ENCODE assay signal across 14 cellular contexts in genomic region chr14:91387996-91388395, GRCh38. TPM values are rescaled to one million over a fixed set of nuclear protein-coding genes. Genes with fewer than 3 reads are reported as not detected.
DNase-seq lines count a peak whose midpoint lies in the region; ATAC-seq, FAIRE-seq and TF ChIP-seq lines count a peak whose summit lies in the region.
"Had no signal": no experiment of that assay in that cellular context is flagged by ENCODE, and none has a peak within 500 bp of the region (broad histone marks: within the 10 kb centered on the region; RNA-seq: fewer than 3 reads in every experiment).

No MANE protein-coding gene starts in this region.

- POLR2A ChIA-PET in CD4-positive, alpha-beta memory T cell (lab: Charles Lee; ENCODE audit: partially characterized antibody): interaction anchor here (1.0 to 22.5 kb wide), 11 partner anchors 10 to 64 kb away, joined by 3 to 520 read pairs (median 10); partner anchors contain the start of gene CCDC88C

- no peak overlapping the region for H3K4me3 ChIP-seq in CD4-positive, alpha-beta memory T cell (ENCODE audit: low read length in 2 of 2)
- H3K4me3 ChIP-seq in astrocyte (ENCODE audit: insufficient read depth, low read depth, low read length) (no peak overlapping the region), osteoblast (ENCODE audit: insufficient read depth, low read length) (no peak overlapping the region)
- H3K4me3 ChIP-seq: cardiac muscle cell, GM23248 had no signal

- peak overlapping the region; percentile 83 to 96 (median 92) for H3K27ac Mint-ChIP-seq in CD4-positive, alpha-beta memory T cell
- peak overlapping the region; percentile 66 for H3K27ac Mint-ChIP-seq in astrocyte (ENCODE audit: unreplicated experiment)
- peak overlapping the region; percentile 96 to 98 for H3K27ac Mint-ChIP-seq in natural killer cell

- peak overlapping the region; percentile 56 for H3K27ac ChIP-seq in CD4-positive, alpha-beta memory T cell (ENCODE audit: low read depth, low read length)
- H3K27ac ChIP-seq in KOPT-K1 (ENCODE audit: low read depth, low read length, poor library complexity, severe bottlenecking) (peak overlapping the region; percentile 67), astrocyte (ENCODE audit: low read depth, low read length) (no peak overlapping the region), osteoblast (ENCODE audit: low read depth, low read length) (no peak overlapping the region)
- H3K27ac ChIP-seq: cardiac muscle cell, GM23248 had no signal

- H3K4me1 Mint-ChIP-seq in CD4-positive, alpha-beta memory T cell: peaks cover 68 to 97% (median 88%) of the 10 kb centered on the region in 4 donors
- H3K4me1 Mint-ChIP-seq in astrocyte (ENCODE audit: low read depth, unreplicated experiment) (peaks cover 22% of the 10 kb centered on the region), natural killer cell (peaks cover 77 to 89% of the 10 kb centered on the region in 2 donors)

- H2AFZ ChIP-seq in astrocyte (ENCODE audit: low read depth, low read length) (peak overlapping the region; percentile 63), osteoblast (ENCODE audit: low read length) (no peak overlapping the region)
- H2AFZ ChIP-seq: GM23248 had no signal

- no peaks in the 10 kb centered on the region for H3K27me3 ChIP-seq in CD4-positive, alpha-beta memory T cell (ENCODE audit: insufficient read depth, low read length)
- H3K27me3 ChIP-seq in astrocyte (ENCODE audit: insufficient read depth, low read length): peaks cover 20% of the 10 kb centered on the region
- no peaks in the 10 kb centered on the region for H3K27me3 ChIP-seq in osteoblast (ENCODE audit: insufficient read depth, low read length)

- H3K36me3 ChIP-seq in CD4-positive, alpha-beta memory T cell (ENCODE audit: insufficient read depth, low read length): peaks cover 5% of the 10 kb centered on the region
- peaks cover 18% of the 10 kb centered on the region for H3K36me3 ChIP-seq in KOPT-K1 (ENCODE audit: insufficient read depth, low read length)
- H3K36me3 ChIP-seq in astrocyte (ENCODE audit: insufficient read depth, low read length): no peaks in the 10 kb centered on the region
- H3K36me3 ChIP-seq in osteoblast (ENCODE audit: insufficient read depth, low read length): no peaks in the 10 kb centered on the region
- H3K36me3 ChIP-seq: cardiac muscle cell had no signal

- peaks cover 15 to 46% of the 10 kb centered on the region in 2 donors for H3K36me3 Mint-ChIP-seq in CD4-positive, alpha-beta memory T cell
- H3K36me3 Mint-ChIP-seq in astrocyte (ENCODE audit: low read depth, unreplicated experiment) (peaks cover 2% of the 10 kb centered on the region), natural killer cell (no peaks in the 10 kb centered on the region)

- H3K79me2 ChIP-seq in astrocyte (ENCODE audit: insufficient read depth, low read length) (no peaks in the 10 kb centered on the region), osteoblast (ENCODE audit: insufficient read depth, low read length) (no peaks in the 10 kb centered on the region)

- intact Hi-C loops in CD4-positive, alpha-beta memory T cell (cut with micrococcal nuclease): loop anchor here (2.0 kb wide), 1 partner anchor 13 kb away; no protein-coding TSS in a partner anchor
- intact Hi-C loops in natural killer cell (cut with micrococcal nuclease): loop anchor here (1.0 to 2.0 kb wide), 2 partner anchors 9 to 21 kb away; no protein-coding TSS in a partner anchor

- H3K9me3 ChIP-seq in CD4-positive, alpha-beta memory T cell (ENCODE audit: control insufficient read depth in 1 of 2, low read length in 2 of 2): no peaks in the 10 kb centered on the region
- no peaks in the 10 kb centered on the region for H3K9me3 ChIP-seq in KOPT-K1 (ENCODE audit: insufficient read depth, low read length, poor library complexity, severe bottlenecking)
- H3K9me3 ChIP-seq in astrocyte (ENCODE audit: insufficient read depth, low read depth, low read length): no peaks in the 10 kb centered on the region
- no peaks in the 10 kb centered on the region for H3K9me3 ChIP-seq in osteoblast (ENCODE audit: low read depth, low read length)

- ATAC-seq in natural killer cell: peak in 2 of 3 donors; percentile 7 to 22
- no peak for ATAC-seq in HG03097 (IDR thresholded peaks at IDR 0.05; ENCODE audit: low FRiP score, unreplicated experiment)
- ATAC-seq: HepG2 had no signal

- no peak overlapping the region for H3K4me2 ChIP-seq in astrocyte (ENCODE audit: low read length)
- H3K4me2 ChIP-seq in osteoblast (ENCODE audit: insufficient read depth, low read length): no peak overlapping the region

- H4K20me1 ChIP-seq in astrocyte (ENCODE audit: insufficient read depth, low read length) (no peaks in the 10 kb centered on the region), osteoblast (ENCODE audit: insufficient read depth, low read length) (no peaks in the 10 kb centered on the region)

- H3K9me3 Mint-ChIP-seq in CD4-positive, alpha-beta memory T cell: no peaks in the 10 kb centered on the region
- no peaks in the 10 kb centered on the region for H3K9me3 Mint-ChIP-seq in astrocyte (ENCODE audit: unreplicated experiment)
- no peaks in the 10 kb centered on the region for H3K9me3 Mint-ChIP-seq in natural killer cell

- no peaks in the 10 kb centered on the region for H3K27me3 Mint-ChIP-seq in CD4-positive, alpha-beta memory T cell
- H3K27me3 Mint-ChIP-seq in astrocyte (ENCODE audit: low read depth, unreplicated experiment) (peaks cover 6% of the 10 kb centered on the region), natural killer cell (ENCODE audit: low read depth in 2 of 2) (no peaks in the 10 kb centered on the region)

- H3K4me1 ChIP-seq in CD4-positive, alpha-beta memory T cell (ENCODE audit: insufficient read depth, low read length): peaks cover 100% of the 10 kb centered on the region
- H3K4me1 ChIP-seq in astrocyte (ENCODE audit: insufficient read depth, low read length) (peaks cover 4% of the 10 kb centered on the region), osteoblast (ENCODE audit: insufficient read depth, low read length) (no peaks in the 10 kb centered on the region)

- peak overlapping the region; percentile 53 to 79 (median 73) for H3K4me3 Mint-ChIP-seq in CD4-positive, alpha-beta memory T cell
- H3K4me3 Mint-ChIP-seq in astrocyte (ENCODE audit: unreplicated experiment): no peak overlapping the region
- H3K4me3 Mint-ChIP-seq in natural killer cell: peak overlapping the region; percentile 43

- DNase-seq in CD4-positive, alpha-beta memory T cell: no peak
- DNase-seq in astrocyte (ENCODE audit: low read depth) (no peak), natural killer cell (no peak), GOT3 (lab: John Stamatoyannopoulos, UW) (no peak), HuH-7 (ENCODE audit: low spot score) (no peak), osteoblast (ENCODE audit: insufficient read length, low spot score, missing footprints) (no peak)
- DNase-seq: COR-L47, GM23248, NCI-H1694 treated with DMSO at 0.1 percent for 48 hours, T1000 had no signal

- FAIRE-seq in astrocyte (lab: Jason Lieb, UNC): no peak
- FAIRE-seq: HepG2 had no signal

- no peak overlapping the region for H3K9ac ChIP-seq in astrocyte (ENCODE audit: low read length)
- H3K9ac ChIP-seq: GM23248 had no signal

- TF ChIP-seq CTCF in astrocyte (IDR thresholded peaks at IDR 0.05; ENCODE audit: insufficient read depth, low read depth, low read length) (no peak), natural killer cell (IDR thresholded peaks at IDR 0.05) (no peak), osteoblast (IDR thresholded peaks at IDR 0.05; ENCODE audit: extremely low read depth, low read depth, low read length) (no peak)

- CTCF ChIA-PET in CD4-positive, alpha-beta memory T cell (lab: Charles Lee; ENCODE audit: partially characterized antibody): interaction anchor here (1.3 to 2.1 kb wide), 3 partner anchors 11 to 64 kb away, joined by 3 to 9 read pairs (median 3); no protein-coding TSS in a partner anchor

RNA-seq across cellular contexts. Expression of gene CCDC88C, which starts 29.6 kb away (rescaled TPM):
- 100 to 1,000 TPM; 272 to 293 TPM for total RNA-seq in CD4-positive, alpha-beta memory T cell
- polyA plus RNA-seq in CD4-positive, alpha-beta memory T cell: 10 to 100 TPM; 17.1 to 51.1 TPM
- total RNA-seq in astrocyte (8.9 and 12.4 TPM in 2 replicates), natural killer cell (100 to 1,000 TPM; 432 to 516 (median 438) TPM), osteoblast (0.29 and 0.36 TPM in 2 replicates)
- total RNA-seq: GM23248 had no signal
- polyA plus RNA-seq: GM23248 had no signal

Comparison
In these comparisons a context has a peak if more than half of its experiments do, and no peak if none do; other contexts are left out.
1. H3K27ac ChIP-seq: peak in CD4-positive, alpha-beta memory T cell (single experiment) and KOPT-K1 (single experiment); none in astrocyte (single experiment) and osteoblast (single experiment).
2. RNA of gene CCDC88C, which starts 29.6 kb away (total RNA-seq): 432 to 516 TPM in natural killer cell and 272 to 293 TPM in CD4-positive, alpha-beta memory T cell; 8.9 to 12.4 TPM in astrocyte and 0.29 to 0.36 TPM in osteoblast; every median in the first group is over 10 times any median in the second.
3. Peak in every context shown above with its lines, with median percentiles within 50 percentile points of each other: H3K27ac Mint-ChIP-seq.